ENCODE assay signal across 10 cellular contexts in genomic region chr7:142338633-142339501, GRCh38.
DNase-seq lines count a peak whose midpoint lies in the region; ATAC-seq and TF ChIP-seq lines count a peak whose summit lies in the region.
"Had no signal": no experiment of that assay in that cellular context is flagged by ENCODE, and none has a peak within 500 bp of the region (broad histone marks: within the 10 kb centered on the region; RNA-seq: fewer than 3 reads in every experiment).

No MANE protein-coding gene starts in this region.

- H3K27me3 ChIP-seq in DND-41 (ENCODE audit: insufficient read depth, low read length, poor library complexity) (no peaks in the 10 kb centered on the region), suprapubic skin (no peaks in the 10 kb centered on the region)

- CTCF ChIA-PET in activated CD4-positive, alpha-beta memory T cell treated with anti-CD3 and anti-CD28 coated beads, Interleukin-2, amount 10 ng/mL, durations not matched to agents 7 days and 5 days (lab: Charles Lee), result interaction anchor here (0.7 to 1.9 kb wide), 5 partner anchors 14 to 685 kb away, joined by 3 to 8 read pairs (median 4); no protein-coding TSS in a partner anchor

- H3K4me3 ChIP-seq in DND-41 (ENCODE audit: low read depth in 1 of 2, low read length in 2 of 2), result no peak overlapping the region
- no peak overlapping the region for H3K4me3 ChIP-seq in suprapubic skin

- no peaks in the 10 kb centered on the region for H4K20me1 ChIP-seq in DND-41 (ENCODE audit: insufficient read depth, low read length)

- peak overlapping the region; percentile 53 for H2AFZ ChIP-seq in DND-41 (ENCODE audit: low read depth, low read length)

- no peak for TF ChIP-seq EP300 in suprapubic skin (IDR thresholded peaks at IDR 0.05)

- ATAC-seq in DND-41 (ENCODE audit: insufficient read depth, low read depth) (peak; percentile 89), GM18858 (IDR thresholded peaks at IDR 0.05; ENCODE audit: unreplicated experiment) (no peak)

- H3K36me3 Mint-ChIP-seq in activated CD4-positive, alpha-beta memory T cell treated with anti-CD3 and anti-CD28 coated beads, Interleukin-2, amount 10 ng/mL, durations not matched to agents 7 days and 5 days (ENCODE audit: low read depth), result no peaks in the 10 kb centered on the region
- H3K36me3 Mint-ChIP-seq in immature natural killer cell, result no peaks in the 10 kb centered on the region
- H3K36me3 Mint-ChIP-seq: memory B cell had no signal

- no peak for TF ChIP-seq POLR2A in suprapubic skin (IDR thresholded peaks at IDR 0.05)

- H3K36me3 ChIP-seq in DND-41 (ENCODE audit: insufficient read depth, low read length), result no peaks in the 10 kb centered on the region
- no peaks in the 10 kb centered on the region for H3K36me3 ChIP-seq in suprapubic skin

- peaks cover 6% of the 10 kb centered on the region for H3K27me3 Mint-ChIP-seq in activated CD4-positive, alpha-beta memory T cell treated with anti-CD3 and anti-CD28 coated beads, Interleukin-2, amount 10 ng/mL, durations not matched to agents 7 days and 5 days
- H3K27me3 Mint-ChIP-seq in immature natural killer cell (ENCODE audit: low read depth in 3 of 3), result peaks cover 2 to 9% (median 5%) of the 10 kb centered on the region in 3 donors

- WGBS in suprapubic skin, result 61% methylated on average over 6 of the region's 6 CpGs

- peaks cover 7% of the 10 kb centered on the region for H3K4me1 Mint-ChIP-seq in activated CD4-positive, alpha-beta memory T cell treated with anti-CD3 and anti-CD28 coated beads, Interleukin-2, amount 10 ng/mL, durations not matched to agents 7 days and 5 days
- no peaks in the 10 kb centered on the region for H3K4me1 Mint-ChIP-seq in immature natural killer cell
- H3K4me1 Mint-ChIP-seq: memory B cell had no signal

- DNase-seq in DND-41, result peak; percentile 82
- DNase-seq in HT1080 (ENCODE audit: low read depth), result peak; percentile 38
- DNase-seq in activated CD4-positive, alpha-beta memory T cell treated with anti-CD3 and anti-CD28 coated beads, Interleukin-2, amount 10 ng/mL, durations not matched to agents 7 days and 5 days, result no peak
- DNase-seq in medulla oblongata (ENCODE audit: extremely low spot score), result peak; percentile 75
- no peak for DNase-seq in suprapubic skin (ENCODE audit: low spot score in 2 of 2)
- no peak for DNase-seq in stimulated activated naive CD4-positive, alpha-beta T cell (lab: John Stamatoyannopoulos, UW)
- no peak for DNase-seq in immature natural killer cell
- DNase-seq: activated T-cell treated with anti-CD3 and anti-CD28 coated beads, Interleukin-2, amount 50 U/mL, for 4 hours had no signal

- H3K4me1 ChIP-seq in DND-41 (ENCODE audit: insufficient read depth, low read length) (peaks cover 20% of the 10 kb centered on the region), suprapubic skin (no peaks in the 10 kb centered on the region)

- H3K27ac ChIP-seq in DND-41 (ENCODE audit: low read length), result peak overlapping the region; percentile 68
- H3K27ac ChIP-seq in suprapubic skin, result no peak overlapping the region

- TF ChIP-seq CTCF in DND-41 (IDR thresholded peaks at IDR 0.05; ENCODE audit: borderline replicate concordance, extremely low read depth, low read length, poor library complexity, severe bottlenecking) (peak; percentile 80), suprapubic skin (IDR thresholded peaks at IDR 0.05) (peak in 1 of 2 donors; percentile 19)

- no peak overlapping the region for H3K4me3 Mint-ChIP-seq in activated CD4-positive, alpha-beta memory T cell treated with anti-CD3 and anti-CD28 coated beads, Interleukin-2, amount 10 ng/mL, durations not matched to agents 7 days and 5 days
- no peak overlapping the region for H3K4me3 Mint-ChIP-seq in immature natural killer cell
- H3K4me3 Mint-ChIP-seq: activated T-cell treated with anti-CD3 and anti-CD28 coated beads, Interleukin-2, amount 50 U/mL, for 4 hours; memory B cell had no signal

- peak overlapping the region; percentile 31 for H3K9ac ChIP-seq in DND-41 (ENCODE audit: low read depth, low read length)

- POLR2A ChIA-PET in activated CD4-positive, alpha-beta memory T cell treated with anti-CD3 and anti-CD28 coated beads, Interleukin-2, amount 10 ng/mL, durations not matched to agents 7 days and 5 days (lab: Charles Lee), result interaction anchor here (0.7 kb wide), 1 partner anchor 469 kb away, joined by 3 read pairs; no protein-coding TSS in a partner anchor

- H3K9me3 Mint-ChIP-seq in activated CD4-positive, alpha-beta memory T cell treated with anti-CD3 and anti-CD28 coated beads, Interleukin-2, amount 10 ng/mL, durations not matched to agents 7 days and 5 days, result no peaks in the 10 kb centered on the region
- H3K9me3 Mint-ChIP-seq in immature natural killer cell, result no peaks in the 10 kb centered on the region
- H3K9me3 Mint-ChIP-seq: activated T-cell treated with anti-CD3 and anti-CD28 coated beads, Interleukin-2, amount 50 U/mL, for 4 hours; memory B cell had no signal

- H3K27ac Mint-ChIP-seq in activated CD4-positive, alpha-beta memory T cell treated with anti-CD3 and anti-CD28 coated beads, Interleukin-2, amount 10 ng/mL, durations not matched to agents 7 days and 5 days, result peak overlapping the region; percentile 5
- H3K27ac Mint-ChIP-seq in immature natural killer cell, result no peak overlapping the region
- H3K27ac Mint-ChIP-seq: memory B cell had no signal

- H3K79me2 ChIP-seq in DND-41 (ENCODE audit: insufficient read depth, low read length), result 0 out of 2 replicates have a peak, but pooled peaks cover 2% of the 10 kb centered on the region

- H3K4me2 ChIP-seq in DND-41 (ENCODE audit: insufficient read depth, low read length), result no peak overlapping the region; the same call in 1 of the 2 replicates

- H3K9me3 ChIP-seq in DND-41 (ENCODE audit: insufficient read depth, low read length, severe bottlenecking) (no peaks in the 10 kb centered on the region), suprapubic skin (no peaks in the 10 kb centered on the region)

Comparison
In these comparisons a context has a peak if more than half of its experiments do, and no peak if none do; other contexts are left out.
1. DNase-seq: peak in DND-41 (single experiment), HT1080 (single experiment) and medulla oblongata (single experiment); none in activated CD4-positive, alpha-beta memory T cell treated with anti-CD3 and anti-CD28 coated beads, Interleukin-2, amount 10 ng/mL, durations not matched to agents 7 days and 5 days (single experiment), suprapubic skin (0 of 2), stimulated activated naive CD4-positive, alpha-beta T cell (0 of 6) and immature natural killer cell (0 of 3).